Comparison of ENCODE assay signal across 22 cellular contexts in the genomic region with DNA sequence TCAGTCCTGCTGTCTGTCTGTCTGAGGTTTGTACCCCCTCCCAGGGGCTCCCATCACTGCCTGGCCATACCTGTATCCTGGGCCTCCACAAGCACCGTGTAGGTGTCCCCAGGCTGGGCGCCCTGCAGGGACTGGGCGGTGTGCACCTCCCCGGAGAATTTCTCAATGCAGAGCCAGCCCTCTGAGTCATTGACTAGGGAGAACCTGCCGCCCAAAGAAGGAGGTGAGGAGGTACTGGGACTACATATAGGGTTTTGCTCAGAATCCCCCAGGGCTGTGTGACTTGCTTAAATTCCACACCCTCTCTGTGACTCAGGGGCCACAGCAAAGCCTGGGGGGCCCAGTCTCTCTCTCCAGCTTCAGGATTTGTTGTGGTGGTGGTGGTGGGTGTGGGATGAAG. TPM values are rescaled to one million over a fixed set of nuclear protein-coding genes. Genes with fewer than 3 reads are reported as not detected.
A peak's percentile ranks its signal among the peaks of the same experiment; 100 is the strongest.
DNase-seq lines count a peak whose midpoint lies in the region; ATAC-seq, FAIRE-seq and TF ChIP-seq lines count a peak whose summit lies in the region.
"Had no signal": no experiment of that assay in that cellular context is flagged by ENCODE, and none has a peak within 500 bp of the region (broad histone marks: within the 10 kb centered on the region; RNA-seq: fewer than 3 reads in every experiment).

No MANE protein-coding gene starts in this region.

- CTCF ChIA-PET in MCF 10A (lab: Yijun Ruan, JAX) (interaction anchor here (0.6 to 3.1 kb wide), 5 partner anchors 9 to 106 kb away, joined by 3 to 11 read pairs (median 8); no protein-coding TSS in a partner anchor), Calu3 (lab: Charles Lee) (interaction anchor here (0.7 to 1.3 kb wide), 2 partner anchors 18 to 43 kb away, joined by 3 to 8 read pairs; no protein-coding TSS in a partner anchor)

- H3K36me3 Mint-ChIP-seq in MCF 10A (ENCODE audit: insufficient read depth, unreplicated experiment) (no peaks in the 10 kb centered on the region), Calu3 (ENCODE audit: insufficient read depth, unreplicated experiment) (no peaks in the 10 kb centered on the region)
- H3K36me3 Mint-ChIP-seq: CD14-positive monocyte; naive thymus-derived CD4-positive, alpha-beta T cell had no signal

- ATAC-seq in stimulated activated naive CD8-positive, alpha-beta T cell treated with anti-CD3 and anti-CD28 coated beads, Interleukin-15, Interleukin-2, amounts not matched to agents 100 U/mL and 50 U/mL, for 24 hours = peak; percentile 67
- ATAC-seq: naive thymus-derived CD4-positive, alpha-beta T cell had no signal

- no peak for TF ChIP-seq POLR2A in breast epithelium (IDR thresholded peaks at IDR 0.05)

- H3K9me3 Mint-ChIP-seq in MCF 10A (ENCODE audit: unreplicated experiment) (no peaks in the 10 kb centered on the region), Calu3 (ENCODE audit: low read depth, unreplicated experiment) (no peaks in the 10 kb centered on the region)
- H3K9me3 Mint-ChIP-seq: CD14-positive monocyte; naive thymus-derived CD4-positive, alpha-beta T cell had no signal

- no peak overlapping the region for H3K27ac Mint-ChIP-seq in MCF 10A (ENCODE audit: low read depth, unreplicated experiment)
- no peak overlapping the region for H3K27ac Mint-ChIP-seq in Calu3 (ENCODE audit: unreplicated experiment)
- H3K27ac Mint-ChIP-seq: CD14-positive monocyte had no signal

- POLR2A ChIA-PET in MCF 10A (lab: Yijun Ruan, JAX) = interaction anchor here (1.0 to 2.5 kb wide), 6 partner anchors 9 to 23 kb away, joined by 3 to 11 read pairs (median 4); a partner anchor contains a TSS

- no peaks in the 10 kb centered on the region for H3K36me3 ChIP-seq in breast epithelium
- no peaks in the 10 kb centered on the region for H3K36me3 ChIP-seq in bronchial epithelial cell (ENCODE audit: control insufficient read depth, insufficient read depth, low read length)
- H3K36me3 ChIP-seq: ovary, sigmoid colon, transverse colon had no signal

- no peaks in the 10 kb centered on the region for H3K27me3 ChIP-seq in breast epithelium
- H3K27me3 ChIP-seq in bronchial epithelial cell (ENCODE audit: control insufficient read depth, insufficient read depth, low read length) = no peaks in the 10 kb centered on the region
- H3K27me3 ChIP-seq: ovary, sigmoid colon, transverse colon had no signal

- H3K27me3 Mint-ChIP-seq in MCF 10A (ENCODE audit: insufficient read depth, unreplicated experiment) (no peaks in the 10 kb centered on the region), Calu3 (ENCODE audit: unreplicated experiment) (peaks cover 50% of the 10 kb centered on the region)
- H3K27me3 Mint-ChIP-seq: naive thymus-derived CD4-positive, alpha-beta T cell had no signal

- TF ChIP-seq CTCF in MCF 10A (IDR thresholded peaks at IDR 0.05; ENCODE audit: unreplicated experiment) (no peak), breast epithelium (IDR thresholded peaks at IDR 0.05) (no peak), bronchial epithelial cell (IDR thresholded peaks at IDR 0.05; ENCODE audit: insufficient read depth, low read length, severe bottlenecking) (no peak), Calu3 (IDR thresholded peaks at IDR 0.05; ENCODE audit: unreplicated experiment) (no peak)

- no peak overlapping the region for H3K27ac ChIP-seq in breast epithelium
- H3K27ac ChIP-seq: KMS-11, ovary, sigmoid colon, transverse colon had no signal

- peaks cover 14% of the 10 kb centered on the region for H3K4me1 Mint-ChIP-seq in MCF 10A (ENCODE audit: insufficient read depth, unreplicated experiment)
- H3K4me1 Mint-ChIP-seq in Calu3 (ENCODE audit: low read depth, unreplicated experiment) = peaks cover 3% of the 10 kb centered on the region
- H3K4me1 Mint-ChIP-seq: CD14-positive monocyte had no signal

- intact Hi-C loops in MCF 10A (cut with micrococcal nuclease) = no loop called here
- intact Hi-C loops in breast epithelium (cut with DNase I; ENCODE audit: low total_unique reads) = no loop called here
- intact Hi-C loops in Calu3 (cut with micrococcal nuclease; ENCODE audit: unreplicated experiment) = no loop called here

- no peak overlapping the region for H3K4me3 ChIP-seq in breast epithelium
- no peak overlapping the region for H3K4me3 ChIP-seq in bronchial epithelial cell (ENCODE audit: low read depth, low read length)
- H3K4me3 ChIP-seq: GM12878, ovary, sigmoid colon, transverse colon had no signal

- DNase-seq in MCF 10A (ENCODE audit: unreplicated experiment) (peak; percentile 74), breast epithelium (ENCODE audit: low spot score in 2 of 2) (no peak), bronchial epithelial cell (ENCODE audit: low read depth) (peak; percentile 82), NCI-H128 (lab: John Stamatoyannopoulos, UW; ENCODE audit: unreplicated experiment) (no peak), Calu3 (no peak)
- DNase-seq in stimulated activated naive CD8-positive, alpha-beta T cell treated with anti-CD3 and anti-CD28 coated beads, Interleukin-15, Interleukin-2, amounts not matched to agents 100 U/mL and 50 U/mL, for 24 hours = no peak
- DNase-seq: ACHN; activated CD4-positive, CD25-positive, alpha-beta regulatory T cell treated with anti-CD3 and anti-CD28 coated beads, Interleukin-2, amount 50 U/mL, for 72 hours; central memory CD4-positive, alpha-beta T cell; DMS 273 treated with DMSO at 0.1 percent for 48 hours; GDM1; naive thymus-derived CD4-positive, alpha-beta T cell; NCI-H1105 treated with DMSO at 0.1 percent for 48 hours; NCI-H774; ovary; sigmoid colon; stimulated activated naive CD4-positive, alpha-beta T cell; T1000; transverse colon had no signal

- H3K4me1 ChIP-seq in breast epithelium = no peaks in the 10 kb centered on the region

- no peaks in the 10 kb centered on the region for H3K9me3 ChIP-seq in breast epithelium
- H3K9me3 ChIP-seq: ovary, sigmoid colon, transverse colon had no signal

- no peak overlapping the region for H3K4me3 Mint-ChIP-seq in MCF 10A (ENCODE audit: unreplicated experiment)
- H3K4me3 Mint-ChIP-seq in Calu3 (ENCODE audit: low read depth, unreplicated experiment) = no peak overlapping the region
- H3K4me3 Mint-ChIP-seq: CD14-positive monocyte; naive thymus-derived CD4-positive, alpha-beta T cell had no signal

- BruUV-seq in MCF 10A (replicated peaks; lab: Mats Ljungman, UMichigan) (no TSS peak), Calu3 (replicated peaks; lab: Mats Ljungman, UMichigan) (no TSS peak)

- peak; percentile 43 for FAIRE-seq in bronchial epithelial cell (lab: Jason Lieb, UNC)
- FAIRE-seq: GM12878 had no signal

RNA-seq across cellular contexts. Expression of a gene that starts 7.6 kb away (rescaled TPM):
- 0.25 TPM in 1 of 2 replicates, not detected in the other for total RNA-seq in MCF 10A (2022)
- total RNA-seq in breast epithelium = not detected
- 1.8 and 5.8 TPM in 2 replicates for total RNA-seq in bronchial epithelial cell
- total RNA-seq in Calu3 (2022) = not detected in 2 replicates
- total RNA-seq: GM12878; naive thymus-derived CD4-positive, alpha-beta T cell; sigmoid colon had no signal

RNA-seq across cellular contexts. Expression of a gene that starts 14.2 kb away (rescaled TPM):
- total RNA-seq in MCF 10A (2022) (0.29 TPM in 1 of 2 replicates, not detected in the other), breast epithelium (10 to 100 TPM in 1 of 3 donors, 1 to 10 TPM in 2; 7.7 to 11.1 (median 8.0) TPM), bronchial epithelial cell (75.0 and 130 TPM in 2 replicates), Calu3 (2022) (1.3 and 2.2 TPM in 2 replicates)

RNA-seq across cellular contexts. Expression of a gene that starts 23.1 kb away (rescaled TPM):
- total RNA-seq in MCF 10A (2022) = 133 and 159 TPM in 2 replicates
- total RNA-seq in breast epithelium = 10 to 100 TPM; 45.7 to 77.3 (median 65.4) TPM
- 227 and 333 TPM in 2 replicates for total RNA-seq in bronchial epithelial cell
- total RNA-seq in Calu3 (2022) = 121 and 126 TPM in 2 replicates

RNA-seq across cellular contexts. Expression of a gene that starts 24.2 kb away (rescaled TPM):
- 65.7 and 68.7 TPM in 2 replicates for total RNA-seq in MCF 10A (2022)
- total RNA-seq in breast epithelium = 10 to 100 TPM; 25.9 to 33.1 (median 31.9) TPM
- total RNA-seq in bronchial epithelial cell = 78.2 and 434 TPM in 2 replicates
- 58.7 and 61.1 TPM in 2 replicates for total RNA-seq in Calu3 (2022)

RNA-seq across cellular contexts. Expression of a gene that starts 30.8 kb away (rescaled TPM):
- total RNA-seq in MCF 10A (2022) (21.5 and 22.8 TPM in 2 replicates), breast epithelium (10 to 100 TPM in 1 of 3 donors, 1 to 10 TPM in 2; 8.8 to 18.6 (median 9.4) TPM), bronchial epithelial cell (6.3 and 9.0 TPM in 2 replicates), Calu3 (2022) (25.0 and 27.2 TPM in 2 replicates)

Comparison
In these comparisons a context has a peak if more than half of its experiments do, and no peak if none do; other contexts are left out.
1. DNase-seq: peak in MCF 10A (single experiment) and bronchial epithelial cell (single experiment); none in breast epithelium (0 of 2), stimulated activated naive CD8-positive, alpha-beta T cell treated with anti-CD3 and anti-CD28 coated beads, Interleukin-15, Interleukin-2, amounts not matched to agents 100 U/mL and 50 U/mL, for 24 hours (single experiment), NCI-H128 (single experiment) and Calu3 (single experiment).